In the genomic region with DNA sequence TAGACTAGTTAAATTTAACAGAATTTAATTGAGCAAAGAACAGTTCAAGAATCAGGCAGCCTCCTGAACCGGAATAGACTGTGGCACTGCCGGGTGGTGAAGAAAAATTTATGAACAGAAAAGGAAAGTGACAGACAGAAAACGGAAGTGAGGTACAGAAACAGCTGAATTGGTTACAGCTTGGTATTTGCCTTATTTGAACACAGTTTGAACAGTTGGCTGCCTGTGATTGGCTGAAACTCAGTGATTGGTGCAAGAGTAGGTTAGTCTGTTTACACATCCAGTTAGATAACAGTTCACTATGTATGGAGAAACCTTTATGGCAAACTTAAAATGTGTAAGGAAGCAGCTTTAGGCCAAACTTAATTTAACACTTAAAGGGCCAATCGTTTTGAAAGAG, we compare ENCODE assay signal across 9 cellular contexts.
DNase-seq lines count a peak whose midpoint lies in the region; ATAC-seq, FAIRE-seq and TF ChIP-seq lines count a peak whose summit lies in the region.
"Had no signal": no experiment of that assay in that cellular context is flagged by ENCODE, and none has a peak within 500 bp of the region (broad histone marks: within the 10 kb centered on the region; RNA-seq: fewer than 3 reads in every experiment).

No MANE protein-coding gene starts in this region.

- no peak overlapping the region for H3K9ac ChIP-seq in OCI-LY3 (ENCODE audit: low read length)

- H3K4me2 ChIP-seq in OCI-LY3 (ENCODE audit: low read length) = peak overlapping the region; percentile 26; the same call in 1 of the 2 replicates

- CTCF ChIA-PET in A673 (lab: Charles Lee) = no interaction called here

- H3K4me3 ChIP-seq in GM12865 (ENCODE audit: low read depth, low read length) = no peak overlapping the region
- no peak overlapping the region for H3K4me3 ChIP-seq in OCI-LY3 (ENCODE audit: low read length)
- H3K4me3 ChIP-seq in esophagus muscularis mucosa = no peak overlapping the region
- no peak overlapping the region for H3K4me3 ChIP-seq in A673 (ENCODE audit: low read depth, low read length, poor library complexity, severe bottlenecking)

- H3K27me3 ChIP-seq in OCI-LY3 (ENCODE audit: low read depth, low read length) = no peaks in the 10 kb centered on the region
- H3K27me3 ChIP-seq in esophagus muscularis mucosa = no peaks in the 10 kb centered on the region
- no peaks in the 10 kb centered on the region for H3K27me3 ChIP-seq in A673 (replicated peaks; ENCODE audit: insufficient read depth, low read depth, low read length, poor library complexity)

- no peak overlapping the region; the same call in 1 of the 2 replicates for H3K27ac ChIP-seq in OCI-LY3 (ENCODE audit: low read length)
- H3K27ac ChIP-seq in esophagus muscularis mucosa (replicated peaks in 1 of 4) = no peak overlapping the region
- no peak overlapping the region for H3K27ac ChIP-seq in A673 (ENCODE audit: low read depth, low read length, poor library complexity, severe bottlenecking)

- BruUV-seq in A673 (replicated peaks; lab: Mats Ljungman, UMichigan) = no TSS peak

- TF ChIP-seq EP300 in esophagus muscularis mucosa (IDR thresholded peaks at IDR 0.05) = no peak

- 75% methylated on average over 4 of the region's 4 CpGs for WGBS in esophagus muscularis mucosa

- DNase-seq in GM12865 (ENCODE audit: low read depth) (peak; percentile 41), left colon (peak; percentile 8 to 41), COLO829 (ENCODE audit: low spot score) (no peak), frontal cortex (ENCODE audit: low spot score in 2 of 2) (no peak), esophagus muscularis mucosa (ENCODE audit: extremely low spot score) (no peak), A673 (ENCODE audit: low spot score) (no peak)
- DNase-seq: NCI-H2107 had no signal

- peak; percentile 86 for ATAC-seq in GM21825 (IDR thresholded peaks at IDR 0.05; ENCODE audit: unreplicated experiment)
- peak; percentile 81 for ATAC-seq in left colon

- no peaks in the 10 kb centered on the region for H4K20me1 ChIP-seq in OCI-LY3 (ENCODE audit: insufficient read depth, low read length)

- no peaks in the 10 kb centered on the region for H3K36me3 ChIP-seq in OCI-LY3 (replicated peaks; ENCODE audit: low read depth, low read length)
- H3K36me3 ChIP-seq in esophagus muscularis mucosa = no peaks in the 10 kb centered on the region
- H3K36me3 ChIP-seq in A673 (ENCODE audit: insufficient read depth, low read length, poor library complexity, severe bottlenecking) = no peaks in the 10 kb centered on the region

- no peaks in the 10 kb centered on the region for H3K79me2 ChIP-seq in OCI-LY3 (ENCODE audit: low read length)

- POLR2A ChIA-PET in A673 (lab: Charles Lee; ENCODE audit: low non-redundant PET) = no interaction called here

- intact Hi-C loops in left colon (cut with DNase I, micrococcal nuclease) = no loop called here
- intact Hi-C loops in esophagus muscularis mucosa (cut with DNase I) = no loop called here
- intact Hi-C loops in A673 (cut with micrococcal nuclease; ENCODE audit: unreplicated experiment) = no loop called here

- TF ChIP-seq POLR2A in esophagus muscularis mucosa (IDR thresholded peaks at IDR 0.05; ENCODE audit: low read depth) = no peak

- H3K4me1 ChIP-seq in OCI-LY3 (ENCODE audit: low read length) (peaks cover 8% of the 10 kb centered on the region), esophagus muscularis mucosa (peaks cover 0 to 17% (median 15%) of the 10 kb centered on the region in 4 donors), A673 (ENCODE audit: insufficient read depth, low read length, poor library complexity, severe bottlenecking) (no peaks in the 10 kb centered on the region)

- TF ChIP-seq CTCF in GM12865 (IDR thresholded peaks at IDR 0.05; ENCODE audit: insufficient read depth, low read depth, low read length, missing control alignments) = no peak
- TF ChIP-seq CTCF in OCI-LY3 (IDR thresholded peaks at IDR 0.05; ENCODE audit: low read depth, low read length) = no peak
- no peak for TF ChIP-seq CTCF in esophagus muscularis mucosa (IDR thresholded peaks at IDR 0.05)
- TF ChIP-seq CTCF in A673 (conservative IDR thresholded peaks at IDR 0.05; ENCODE audit: low read depth, low read length) = no peak

- H3K9me3 ChIP-seq in OCI-LY3 (ENCODE audit: insufficient read depth, low read length) = no peaks in the 10 kb centered on the region
- H3K9me3 ChIP-seq in esophagus muscularis mucosa = no peaks in the 10 kb centered on the region
- no peaks in the 10 kb centered on the region for H3K9me3 ChIP-seq in A673 (ENCODE audit: low read depth, low read length, poor library complexity, severe bottlenecking)

- H2AFZ ChIP-seq in OCI-LY3 (ENCODE audit: low read depth, low read length) = peak overlapping the region; percentile 74

- no peak for FAIRE-seq in frontal cortex (lab: Jason Lieb, UNC)

Comparison
In these comparisons a context has a peak if more than half of its experiments do, and no peak if none do; other contexts are left out.
1. DNase-seq: peak in GM12865 (single experiment) and left colon (2 of 2); none in COLO829 (single experiment), frontal cortex (0 of 2), esophagus muscularis mucosa (single experiment) and A673 (single experiment).